In genomic region chr1:186977266-186977957, GRCh38 we compare ENCODE assay signal across 32 cellular contexts.
DNase-seq lines count a peak whose midpoint lies in the region; ATAC-seq and TF ChIP-seq lines count a peak whose summit lies in the region.
"Had no signal": no experiment of that assay in that cellular context is flagged by ENCODE, and none has a peak within 500 bp of the region (broad histone marks: within the 10 kb centered on the region; RNA-seq: fewer than 3 reads in every experiment).

No MANE protein-coding gene starts in this region.

- intact Hi-C loops in IMR-90 (cut with micrococcal nuclease): no loop called here

- no peaks in the 10 kb centered on the region for H4K20me1 ChIP-seq in IMR-90 (ENCODE audit: insufficient read depth, low read length)

- no peaks in the 10 kb centered on the region for H3K9me1 ChIP-seq in IMR-90 (ENCODE audit: insufficient read depth, low read length)

- 0 out of 2 replicates have a peak overlapping the region, but pooled peaks have one; percentile 55 for H3K18ac ChIP-seq in IMR-90 (ENCODE audit: low read depth, low read length)

- H2BK120ac ChIP-seq in IMR-90 (ENCODE audit: low read depth, low read length): no peak overlapping the region

- in situ Hi-C loops in IMR-90 (cut with MboI; ENCODE audit: low sequenced_read_pairs): no loop called here
- in situ Hi-C loops in brain microvascular endothelial cell (cut with HindIII; ENCODE audit: low pct_ligation_motif_present, low sequenced_read_pairs): loop anchor here (25.0 kb wide), 2 partner anchors 365 to 490 kb away; no protein-coding TSS in a partner anchor

- no peak overlapping the region; the same call in 1 of the 2 replicates for H2AK5ac ChIP-seq in IMR-90 (ENCODE audit: low read depth, low read length)

- H2AFZ ChIP-seq in IMR-90 (replicated peaks; ENCODE audit: low read length, poor library complexity): no peak overlapping the region

- no peaks in the 10 kb centered on the region for H3K79me1 ChIP-seq in IMR-90 (ENCODE audit: low read depth in 1 of 2, low read length in 2 of 2)

- dilution Hi-C loops in IMR-90 (cut with HindIII; ENCODE audit: low sequenced_read_pairs, unreplicated experiment): loop anchor here (25.0 kb wide), 1 partner anchor 365 kb away; no protein-coding TSS in a partner anchor

- POLR2A ChIA-PET in IMR-90 (lab: Charles Lee; ENCODE audit: unreplicated experiment): interaction anchor here (0.6 kb wide), 1 partner anchor 495 kb away, joined by 3 read pairs; no protein-coding TSS in a partner anchor

- no peak overlapping the region for H2BK20ac ChIP-seq in IMR-90 (ENCODE audit: low read depth, low read length)

- H3K27ac ChIP-seq in IMR-90 (ENCODE audit: insufficient read depth, low read length): no peak overlapping the region
- peak overlapping the region; percentile 4 for H3K27ac ChIP-seq in brain microvascular endothelial cell
- peak overlapping the region; percentile 53 for H3K27ac ChIP-seq in stomach smooth muscle (ENCODE audit: low read length)
- H3K27ac ChIP-seq: epithelial cell of prostate had no signal

- H3K4me2 ChIP-seq in IMR-90 (ENCODE audit: low read depth, low read length): no peak overlapping the region

- WGBS in IMR-90 (ENCODE audit: extremely low coverage in 2 of 2, insufficient read length in 1 of 2), 2 experiments: no CpG with 5 or more reads among the region's 3 CpGs

- no peak overlapping the region for H3K23ac ChIP-seq in IMR-90 (ENCODE audit: low read depth, low read length)

- no TSS peak for BruUV-seq in IMR-90 (replicated peaks; lab: Mats Ljungman, UMichigan)

- CTCF ChIA-PET in IMR-90 (lab: Yijun Ruan, JAX): interaction anchor here (1.1 kb wide), 1 partner anchor 178 kb away, joined by 3 read pairs; no protein-coding TSS in a partner anchor

- no peaks in the 10 kb centered on the region for H3K36me3 ChIP-seq in IMR-90 (ENCODE audit: control insufficient read depth, insufficient read depth, low read length)
- H3K36me3 ChIP-seq in brain microvascular endothelial cell (replicated peaks): no peaks in the 10 kb centered on the region
- H3K36me3 ChIP-seq in stomach smooth muscle (ENCODE audit: control insufficient read depth in 2 of 2, insufficient read depth in 2 of 2, low read length in 2 of 2): no peaks in the 10 kb centered on the region
- H3K36me3 ChIP-seq: MG63 had no signal

- H3K4me3 ChIP-seq in IMR-90 (ENCODE audit: insufficient read depth, low read depth, low read length) (no peak overlapping the region), brain microvascular endothelial cell (ENCODE audit: low read depth, low read length) (no peak overlapping the region), stomach smooth muscle (ENCODE audit: low read length in 2 of 2) (no peak overlapping the region)
- H3K4me3 ChIP-seq: MG63 had no signal

- no peak overlapping the region for H3K56ac ChIP-seq in IMR-90 (ENCODE audit: extremely low read depth, insufficient read depth, low read length)

- H2BK15ac ChIP-seq in IMR-90 (ENCODE audit: low read depth, low read length): no peak overlapping the region

- no peak for DNase-seq in IMR-90
- DNase-seq in brain microvascular endothelial cell: no peak
- DNase-seq in foreskin melanocyte: peak; percentile 58
- DNase-seq in NCI-H1694 (lab: John Stamatoyannopoulos, UW): no peak
- DNase-seq in NOMO-1 treated with dmso at 0.1 percent for 144 hours (lab: John Stamatoyannopoulos, UW; ENCODE audit: unreplicated experiment): no peak
- DNase-seq in stimulated activated naive CD8-positive, alpha-beta T cell treated with anti-CD3 and anti-CD28 coated beads, Interleukin-15, Interleukin-2, amounts not matched to agents 100 U/mL and 50 U/mL, for 24 hours: no peak
- DNase-seq: activated CD8-positive, alpha-beta memory T cell treated with anti-CD3 and anti-CD28 coated beads, Interleukin-2, amount 10 ng/mL, durations not matched to agents 7 days and 5 days; activated gamma-delta T cell; activated naive CD8-positive, alpha-beta T cell treated with anti-CD3 and anti-CD28 coated beads, Interleukin-2, amount 10 ng/mL, durations not matched to agents 7 days and 5 days; activated T-cell treated with anti-CD3 and anti-CD28 coated beads, Interleukin-2, amount 50 U/mL, for 4 hours; C1 segment of cervical spinal cord; Caco-2; DMS79 treated with DMSO at 0.1 percent for 48 hours; effector CD4-positive, alpha-beta T cell; GOT3; head of caudate nucleus; KBM-7; MG63; midbrain; naive thymus-derived CD8-positive, alpha-beta T cell; NCI-H1105; NCI-H2029; NCI-H2227 treated with DMSO at 0.1 percent for 48 hours; NCI-H526; NK-92 treated with Interleukin-12 subunit alpha and Interleukin-12 subunit beta, amount 100 ng/mL, for 24 hours; stimulated activated CD4-positive, alpha-beta T cell treated with anti-CD3 and anti-CD28 coated beads, Interleukin-15, amount 100 ng/mL, for 24 hours; T-helper 2 cell had no signal

- H3K9ac ChIP-seq in IMR-90 (ENCODE audit: low read depth, low read length): no peak overlapping the region
- H3K9ac ChIP-seq in stomach smooth muscle (ENCODE audit: low read length in 2 of 2): no peak overlapping the region

- H3K4me1 ChIP-seq in IMR-90 (ENCODE audit: control insufficient read depth, insufficient read depth, low read length) (peaks cover 5% of the 10 kb centered on the region), stomach smooth muscle (ENCODE audit: control insufficient read depth, insufficient read depth, low read length) (peaks cover 2% of the 10 kb centered on the region)
- H3K4me1 ChIP-seq: Caco-2 had no signal

- no peak overlapping the region; the same call in 1 of the 2 replicates for H4K5ac ChIP-seq in IMR-90 (ENCODE audit: low read depth, low read length)

- no peak for TF ChIP-seq RAD21 in IMR-90 (IDR thresholded peaks at IDR 0.05; ENCODE audit: low read length)

- no peak overlapping the region for H2BK5ac ChIP-seq in IMR-90 (ENCODE audit: low read depth, low read length, poor library complexity, severe bottlenecking)

- no peak overlapping the region for H4K91ac ChIP-seq in IMR-90 (ENCODE audit: insufficient read depth, low read depth, low read length)

- no peak for TF ChIP-seq POLR2A in IMR-90 (IDR thresholded peaks at IDR 0.05; ENCODE audit: low read depth, low read length)
- no peak for TF ChIP-seq POLR2A in GM18505 (IDR thresholded peaks at IDR 0.05; ENCODE audit: borderline replicate concordance, extremely low read depth, insufficient read depth, insufficient read length)

- no peak for ATAC-seq in IMR-90 (ENCODE audit: low read depth)
- no peak for ATAC-seq in GM18505 (IDR thresholded peaks at IDR 0.05; ENCODE audit: unreplicated experiment)
- ATAC-seq in stimulated activated naive CD8-positive, alpha-beta T cell treated with anti-CD3 and anti-CD28 coated beads, Interleukin-15, Interleukin-2, amounts not matched to agents 100 U/mL and 50 U/mL, for 24 hours: no peak
- ATAC-seq: activated CD8-positive, alpha-beta memory T cell treated with anti-CD3 and anti-CD28 coated beads, Interleukin-2, amount 10 ng/mL, durations not matched to agents 7 days and 5 days; activated T-cell treated with anti-CD3 and anti-CD28 coated beads, Interleukin-2, amount 50 U/mL, for 4 hours; naive thymus-derived CD8-positive, alpha-beta T cell; Panc1; stimulated activated memory B cell treated with anti-CD40 and anti-IgM and Interleukin-4, amounts not matched to agents 10 μg/mL and 1 μg/mL and 100 μg/mL, for 72 hours had no signal

- H3K27me3 ChIP-seq in IMR-90 (ENCODE audit: control insufficient read depth, insufficient read depth, low read length): no peaks in the 10 kb centered on the region
- H3K27me3 ChIP-seq in brain microvascular endothelial cell (replicated peaks): no peaks in the 10 kb centered on the region
- H3K27me3 ChIP-seq in stomach smooth muscle (ENCODE audit: control insufficient read depth in 1 of 2, insufficient read depth in 2 of 2, low read length in 2 of 2): no peaks in the 10 kb centered on the region
- H3K27me3 ChIP-seq: MG63 had no signal

- H3K14ac ChIP-seq in IMR-90 (replicated peaks; ENCODE audit: low read depth, low read length): no peak overlapping the region

- TF ChIP-seq CTCF in IMR-90 (conservative IDR thresholded peaks at IDR 0.05; ENCODE audit: low read depth, low read length): no peak
- no peak for TF ChIP-seq CTCF in brain microvascular endothelial cell (IDR thresholded peaks at IDR 0.05; ENCODE audit: low read depth, low read length, missing control alignments)

- H4K8ac ChIP-seq in IMR-90 (ENCODE audit: low read depth in 2 of 2, low read length in 2 of 2): peak overlapping the region in 1 of 2 experiments; percentile 66; a peak in 1 of 4 replicates

- H2AK9ac ChIP-seq in IMR-90 (replicated peaks; ENCODE audit: low read depth, low read length, poor library complexity): no peak overlapping the region

- no peak overlapping the region for H3K4ac ChIP-seq in IMR-90 (ENCODE audit: low read depth, low read length)

- H3K9me3 ChIP-seq in IMR-90 (ENCODE audit: control insufficient read depth, insufficient read depth, low read length) (no peaks in the 10 kb centered on the region), stomach smooth muscle (ENCODE audit: control insufficient read depth in 2 of 2, low read length in 2 of 2) (no peaks in the 10 kb centered on the region)
- H3K9me3 ChIP-seq: Caco-2, MG63 had no signal

TF ChIP-seq in IMR-90, 13 proteins besides CTCF, POLR2A, EP300 and RAD21 (continues in another document):
- TF ChIP-seq USF2 (IDR thresholded peaks at IDR 0.05; ENCODE audit: low read depth, low read length) (no peak), ELK1 (IDR thresholded peaks at IDR 0.05; ENCODE audit: borderline replicate concordance, low read depth, low read length) (no peak), RCOR1 (IDR thresholded peaks at IDR 0.05; ENCODE audit: insufficient replicate concordance, low read length) (no peak), MXI1 (IDR thresholded peaks at IDR 0.05; ENCODE audit: borderline replicate concordance, low read depth, low read length) (no peak), RFX5 (IDR thresholded peaks at IDR 0.05; ENCODE audit: low read depth, low read length) (no peak), BHLHE40 (IDR thresholded peaks at IDR 0.05; ENCODE audit: low read depth, low read length) (no peak), CHD1 (IDR thresholded peaks at IDR 0.05; ENCODE audit: low read depth, low read length) (no peak)
